ENCODE assay signal across 1 cellular context in genomic region chr2:70532244-70532935, GRCh38.
TF ChIP-seq lines count a peak whose summit lies in the region.

No MANE protein-coding gene starts in this region.

TF ChIP-seq in HEK293, 187 proteins besides CTCF, POLR2A, EP300 and RAD21 (continued from another document):
- TF ChIP-seq ZNF518A (tag by site-specific recombination; conservative IDR thresholded peaks at IDR 0.05; ENCODE audit: low read depth) = 0 out of 2 replicates have a peak, but pooled peaks have one; percentile 31
- no peak for TF ChIP-seq ZNF555 (tag by site-specific recombination; conservative IDR thresholded peaks at IDR 0.05)
- TF ChIP-seq, protein P1, sequence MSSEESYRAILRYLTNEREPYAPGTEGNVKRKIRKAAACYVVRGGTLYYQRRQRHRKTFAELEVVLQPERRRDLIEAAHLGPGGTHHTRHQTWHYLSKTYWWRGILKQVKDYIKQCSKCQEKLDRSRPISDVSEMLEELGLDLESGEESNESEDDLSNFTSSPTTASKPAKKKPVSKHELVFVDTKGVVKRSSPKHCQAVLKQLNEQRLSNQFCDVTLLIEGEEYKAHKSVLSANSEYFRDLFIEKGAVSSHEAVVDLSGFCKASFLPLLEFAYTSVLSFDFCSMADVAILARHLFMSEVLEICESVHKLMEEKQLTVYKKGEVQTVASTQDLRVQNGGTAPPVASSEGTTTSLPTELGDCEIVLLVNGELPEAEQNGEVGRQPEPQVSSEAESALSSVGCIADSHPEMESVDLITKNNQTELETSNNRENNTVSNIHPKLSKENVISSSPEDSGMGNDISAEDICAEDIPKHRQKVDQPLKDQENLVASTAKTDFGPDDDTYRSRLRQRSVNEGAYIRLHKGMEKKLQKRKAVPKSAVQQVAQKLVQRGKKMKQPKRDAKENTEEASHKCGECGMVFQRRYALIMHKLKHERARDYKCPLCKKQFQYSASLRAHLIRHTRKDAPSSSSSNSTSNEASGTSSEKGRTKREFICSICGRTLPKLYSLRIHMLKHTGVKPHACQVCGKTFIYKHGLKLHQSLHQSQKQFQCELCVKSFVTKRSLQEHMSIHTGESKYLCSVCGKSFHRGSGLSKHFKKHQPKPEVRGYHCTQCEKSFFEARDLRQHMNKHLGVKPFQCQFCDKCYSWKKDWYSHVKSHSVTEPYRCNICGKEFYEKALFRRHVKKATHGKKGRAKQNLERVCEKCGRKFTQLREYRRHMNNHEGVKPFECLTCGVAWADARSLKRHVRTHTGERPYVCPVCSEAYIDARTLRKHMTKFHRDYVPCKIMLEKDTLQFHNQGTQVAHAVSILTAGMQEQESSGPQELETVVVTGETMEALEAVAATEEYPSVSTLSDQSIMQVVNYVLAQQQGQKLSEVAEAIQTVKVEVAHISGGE (tag by site-specific recombination; conservative IDR thresholded peaks at IDR 0.05; ENCODE audit: low read depth) = no peak
- no peak for TF ChIP-seq ZNF24 (tag by site-specific recombination; IDR thresholded peaks at IDR 0.05)
- peak; percentile 24; the same call in 1 of the 2 replicates for TF ChIP-seq MZF1 (tag by site-specific recombination; IDR thresholded peaks at IDR 0.05; ENCODE audit: borderline replicate concordance)
- no peak for TF ChIP-seq ZBTB1 (tag by site-specific recombination; IDR thresholded peaks at IDR 0.05)
- TF ChIP-seq ZNF155 (tag by site-specific recombination; IDR thresholded peaks at IDR 0.05) = no peak
- no peak for TF ChIP-seq ZNF157 (tag by site-specific recombination; IDR thresholded peaks at IDR 0.05)
- no peak for TF ChIP-seq ZNF639 (tag by site-specific recombination; IDR thresholded peaks at IDR 0.05)
- no peak for TF ChIP-seq ZNF600 (tag by site-specific recombination; IDR thresholded peaks at IDR 0.05)
- no peak for TF ChIP-seq ZNF362 (tag by site-specific recombination; IDR thresholded peaks at IDR 0.05)
- TF ChIP-seq, protein P2, sequence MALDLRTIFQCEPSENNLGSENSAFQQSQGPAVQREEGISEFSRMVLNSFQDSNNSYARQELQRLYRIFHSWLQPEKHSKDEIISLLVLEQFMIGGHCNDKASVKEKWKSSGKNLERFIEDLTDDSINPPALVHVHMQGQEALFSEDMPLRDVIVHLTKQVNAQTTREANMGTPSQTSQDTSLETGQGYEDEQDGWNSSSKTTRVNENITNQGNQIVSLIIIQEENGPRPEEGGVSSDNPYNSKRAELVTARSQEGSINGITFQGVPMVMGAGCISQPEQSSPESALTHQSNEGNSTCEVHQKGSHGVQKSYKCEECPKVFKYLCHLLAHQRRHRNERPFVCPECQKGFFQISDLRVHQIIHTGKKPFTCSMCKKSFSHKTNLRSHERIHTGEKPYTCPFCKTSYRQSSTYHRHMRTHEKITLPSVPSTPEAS (tag by site-specific recombination; IDR thresholded peaks at IDR 0.05) = no peak
- TF ChIP-seq ZNF530 (tag by site-specific recombination; IDR thresholded peaks at IDR 0.05; ENCODE audit: low read depth) = no peak
- TF ChIP-seq GLIS1 (tag by site-specific recombination; IDR thresholded peaks at IDR 0.05) = peak; percentile 49
- peak; percentile 51; the same call in 1 of the 2 replicates for TF ChIP-seq ZBTB17 (tag by site-specific recombination; IDR thresholded peaks at IDR 0.05)
- no peak for TF ChIP-seq KLF1 (tag by site-specific recombination; IDR thresholded peaks at IDR 0.05)
